In the genomic region with DNA sequence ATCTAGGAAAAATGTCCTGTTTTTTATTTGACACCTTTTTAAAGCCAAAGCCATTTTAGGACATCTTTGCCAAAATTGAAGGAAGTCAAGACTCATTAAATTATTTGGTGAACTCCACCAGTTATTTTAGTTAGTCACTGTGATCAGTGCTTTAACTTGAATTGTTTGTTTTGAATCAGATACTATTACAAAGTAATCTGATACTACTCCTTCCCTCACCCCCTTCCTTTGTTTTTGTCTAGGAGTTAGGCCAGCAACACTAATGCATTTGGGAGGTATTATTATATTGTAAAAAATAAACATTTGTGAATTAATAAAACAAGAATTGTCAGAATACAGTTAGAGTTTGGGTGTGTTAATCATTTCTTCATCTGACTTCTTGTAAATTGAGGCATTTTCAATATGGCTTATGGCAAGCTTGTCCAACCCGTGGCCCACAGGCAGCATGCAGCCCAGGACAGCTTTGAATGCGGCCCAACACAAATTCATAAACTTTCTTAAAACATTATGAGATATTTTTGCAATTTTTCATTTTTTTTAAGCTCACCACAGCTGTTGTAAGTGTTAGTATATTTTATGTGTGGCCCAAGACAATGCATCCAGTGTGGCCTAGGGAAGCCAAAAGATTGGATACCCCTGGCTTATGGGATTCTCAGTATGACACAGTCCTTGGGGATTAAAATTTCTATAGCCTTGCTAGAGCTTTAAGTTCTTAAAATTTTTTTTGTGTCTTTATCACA, we compare ENCODE assay signal across 25 cellular contexts.
DNase-seq lines count a peak whose midpoint lies in the region; ATAC-seq and TF ChIP-seq lines count a peak whose summit lies in the region.
"Had no signal": no experiment of that assay in that cellular context is flagged by ENCODE, and none has a peak within 500 bp of the region (broad histone marks: within the 10 kb centered on the region; RNA-seq: fewer than 3 reads in every experiment).

No MANE protein-coding gene starts in this region.

- H3K27ac ChIP-seq in RWPE2 (ENCODE audit: poor library complexity, severe bottlenecking) = no peak overlapping the region
- H3K27ac ChIP-seq: heart right ventricle had no signal

- no peak for TF ChIP-seq CTCF in RWPE2 (IDR thresholded peaks at IDR 0.05; ENCODE audit: poor library complexity, severe bottlenecking)
- no peak for TF ChIP-seq CTCF in fibroblast of mammary gland (conservative IDR thresholded peaks at IDR 0.05; ENCODE audit: control insufficient read depth, insufficient read depth, low read depth, low read length)
- TF ChIP-seq CTCF in omental fat pad (IDR thresholded peaks at IDR 0.05) = no peak

- H3K4me3 ChIP-seq in RWPE2 (ENCODE audit: severe bottlenecking) (no peak overlapping the region), fibroblast of mammary gland (ENCODE audit: control insufficient read depth, low read depth, low read length) (no peak overlapping the region)
- H3K4me3 ChIP-seq: heart right ventricle, smooth muscle cell had no signal

- no peaks in the 10 kb centered on the region for H3K27me3 ChIP-seq in RWPE2 (ENCODE audit: insufficient read depth, poor library complexity, severe bottlenecking)

- no peaks in the 10 kb centered on the region for H3K36me3 ChIP-seq in RWPE2 (ENCODE audit: low read depth)
- H3K36me3 ChIP-seq: heart right ventricle had no signal

- ATAC-seq in RWPE2 (ENCODE audit: low read depth) = peak; percentile 91
- no peak for ATAC-seq in omental fat pad (ENCODE audit: low FRiP score)
- ATAC-seq: activated CD8-positive, alpha-beta memory T cell treated with anti-CD3 and anti-CD28 coated beads, Interleukin-2, amount 10 ng/mL, durations not matched to agents 7 days and 5 days; activated T-cell treated with anti-CD3 and anti-CD28 coated beads, Interleukin-2, amount 50 U/mL, for 72 hours; heart right ventricle; Right ventricle myocardium inferior; stimulated activated effector memory CD8-positive, alpha-beta T cell treated with anti-CD3 and anti-CD28 coated beads, Interleukin-12 subunit alpha, Interleukin-12 subunit beta, amount 100 ng/mL, for 72 hours had no signal

- no peaks in the 10 kb centered on the region for H3K9me3 ChIP-seq in RWPE2 (ENCODE audit: severe bottlenecking)
- H3K9me3 ChIP-seq: heart right ventricle had no signal

- DNase-seq in NCI-H748 (lab: John Stamatoyannopoulos, UW; ENCODE audit: unreplicated experiment) (peak; percentile 5), NCI-H748 treated with DMSO at 0.1 percent for 48 hours (lab: John Stamatoyannopoulos, UW) (no peak), RWPE2 (ENCODE audit: low spot score) (no peak), fibroblast of mammary gland (ENCODE audit: low read depth) (peak; percentile 44), stromal cell of bone marrow (ENCODE audit: low read depth) (peak; percentile 48), omental fat pad (ENCODE audit: low spot score) (no peak), NCI-H345 treated with DMSO at 0.1 percent for 48 hours (lab: John Stamatoyannopoulos, UW; ENCODE audit: unreplicated experiment) (no peak)
- no peak for DNase-seq in stimulated activated CD4-positive, alpha-beta T cell treated with anti-CD3 and anti-CD28 coated beads, Interleukin-2, amount 100 ng/mL, for 24 hours
- DNase-seq: activated CD4-positive, alpha-beta T cell treated with anti-CD3 and anti-CD28 coated beads, Interleukin-2, amount 50 U/mL, for 1 hour; activated CD8-positive, alpha-beta memory T cell treated with anti-CD3 and anti-CD28 coated beads, Interleukin-2, amount 10 ng/mL, durations not matched to agents 7 days and 5 days; activated naive CD4-positive, alpha-beta T cell treated with Interleukin-2 at 50 U/mL for 16 hours; activated T-cell treated with anti-CD3 and anti-CD28 coated beads, Interleukin-2, amount 50 U/mL, for 72 hours; COR-L47; heart right ventricle; KBM-7; mesenchymal stem cell; naive B cell; NCI-H1436 treated with DMSO at 0.1 percent for 48 hours; NCI-H82; occipital lobe; retina; T1000 had no signal

- H3K4me1 ChIP-seq in RWPE2 (ENCODE audit: insufficient read depth, poor library complexity, severe bottlenecking) = peaks cover 13% of the 10 kb centered on the region
- H3K4me1 ChIP-seq: heart right ventricle had no signal

Comparison
In these comparisons a context has a peak if more than half of its experiments do, and no peak if none do; other contexts are left out.
1. DNase-seq: peak in NCI-H748 (single experiment), fibroblast of mammary gland (single experiment) and stromal cell of bone marrow (single experiment); none in NCI-H748 treated with DMSO at 0.1 percent for 48 hours (single experiment), RWPE2 (single experiment), omental fat pad (single experiment), NCI-H345 treated with DMSO at 0.1 percent for 48 hours (single experiment) and stimulated activated CD4-positive, alpha-beta T cell treated with anti-CD3 and anti-CD28 coated beads, Interleukin-2, amount 100 ng/mL, for 24 hours (0 of 2).